Comparison of ENCODE assay signal across 12 cellular contexts in the genomic region with DNA sequence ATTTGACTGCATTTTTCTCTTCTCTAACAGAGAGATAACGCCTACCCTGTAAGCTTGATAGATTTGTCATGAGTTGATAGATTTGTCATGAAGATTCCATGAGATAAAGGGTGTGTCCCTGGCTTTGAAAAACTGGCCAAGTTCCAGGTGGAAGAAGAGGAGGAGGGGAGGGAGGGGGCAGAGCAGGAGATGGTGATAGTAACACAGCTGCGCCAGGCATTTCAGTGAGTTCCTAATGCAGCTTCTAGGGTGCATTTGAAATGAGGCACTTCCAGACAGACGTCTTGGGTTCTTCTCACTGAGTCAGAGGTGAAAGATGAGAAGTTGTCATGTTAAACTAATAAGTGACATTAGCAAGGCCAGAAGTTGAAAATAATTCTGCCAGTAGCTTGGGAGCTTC.
DNase-seq lines count a peak whose midpoint lies in the region; ATAC-seq, FAIRE-seq and TF ChIP-seq lines count a peak whose summit lies in the region.
"Had no signal": no experiment of that assay in that cellular context is flagged by ENCODE, and none has a peak within 500 bp of the region (broad histone marks: within the 10 kb centered on the region; RNA-seq: fewer than 3 reads in every experiment).

No MANE protein-coding gene starts in this region.

- no peaks in the 10 kb centered on the region for H3K36me3 Mint-ChIP-seq in astrocyte (ENCODE audit: low read depth, unreplicated experiment)
- H3K36me3 Mint-ChIP-seq in effector memory CD8-positive, alpha-beta T cell (ENCODE audit: insufficient read depth): no peaks in the 10 kb centered on the region
- no peaks in the 10 kb centered on the region for H3K36me3 Mint-ChIP-seq in stimulated activated naive B cell treated with anti-CD40 and anti-IgM and Interleukin-4, amounts not matched to agents 10 μg/mL and 1 μg/mL and 100 μg/mL, for 72 hours

- no peaks in the 10 kb centered on the region for H3K9me3 ChIP-seq in astrocyte (ENCODE audit: insufficient read depth, low read depth, low read length)
- H3K9me3 ChIP-seq in keratinocyte (ENCODE audit: control insufficient read depth, low read depth, low read length): no peaks in the 10 kb centered on the region
- H3K9me3 ChIP-seq: right lobe of liver had no signal

- H3K4me2 ChIP-seq in astrocyte (ENCODE audit: low read length) (peak overlapping the region; percentile 31), keratinocyte (ENCODE audit: control insufficient read depth, extremely low read depth, insufficient read depth, low read depth, low read length) (peak overlapping the region; percentile 88)

- H3K27ac Mint-ChIP-seq in stimulated activated naive CD8-positive, alpha-beta T cell treated with anti-CD3 and anti-CD28 coated beads, Interleukin-15, amount 100 ng/mL, for 72 hours: no peak overlapping the region
- H3K27ac Mint-ChIP-seq in astrocyte (ENCODE audit: unreplicated experiment): peak overlapping the region; percentile 7
- H3K27ac Mint-ChIP-seq in effector memory CD8-positive, alpha-beta T cell: no peak overlapping the region
- H3K27ac Mint-ChIP-seq in stimulated activated naive B cell treated with anti-CD40 and anti-IgM and Interleukin-4, amounts not matched to agents 10 μg/mL and 1 μg/mL and 100 μg/mL, for 72 hours: no peak overlapping the region
- H3K27ac Mint-ChIP-seq: T-helper 2 cell treated with Interferon-gamma antibody and Interleukin-4, amounts not matched to agents 5 μg/mL and 100 μg/mL, for 36 hours had no signal

- ATAC-seq in stimulated activated naive CD8-positive, alpha-beta T cell treated with anti-CD3 and anti-CD28 coated beads, Interleukin-15, Interleukin-2, amounts not matched to agents 100 U/mL and 50 U/mL, for 24 hours: peak; percentile 28
- ATAC-seq in stimulated activated naive CD8-positive, alpha-beta T cell treated with anti-CD3 and anti-CD28 coated beads, Interleukin-15, amount 100 ng/mL, for 72 hours: no peak
- no peak for ATAC-seq in effector memory CD8-positive, alpha-beta T cell (replicated peaks)
- ATAC-seq in stimulated activated naive B cell treated with anti-CD40 and anti-IgM and Interleukin-4, amounts not matched to agents 10 μg/mL and 1 μg/mL and 100 μg/mL, for 72 hours (replicated peaks): no peak
- ATAC-seq: right lobe of liver had no signal

- no peak for FAIRE-seq in astrocyte (lab: Jason Lieb, UNC)
- peak; percentile 94 for FAIRE-seq in keratinocyte (lab: Jason Lieb, UNC)
- FAIRE-seq: bronchial epithelial cell had no signal

- H3K4me1 ChIP-seq in astrocyte (ENCODE audit: insufficient read depth, low read length) (peaks cover 13% of the 10 kb centered on the region), keratinocyte (ENCODE audit: control insufficient read depth, extremely low read depth, insufficient read depth, low read length) (peaks cover 64% of the 10 kb centered on the region)
- H3K4me1 ChIP-seq: right lobe of liver had no signal

- H2AFZ ChIP-seq in astrocyte (ENCODE audit: low read depth, low read length) (no peak overlapping the region), keratinocyte (ENCODE audit: control insufficient read depth, low read length) (no peak overlapping the region)

- TF ChIP-seq CTCF in astrocyte (IDR thresholded peaks at IDR 0.05; ENCODE audit: insufficient read depth, low read depth, low read length) (no peak), keratinocyte (optimal IDR thresholded peaks at IDR 0.05 in 1 of 3, IDR thresholded peaks at IDR 0.05 in 1 of 3, conservative IDR thresholded peaks at IDR 0.05 in 1 of 3; ENCODE audit: extremely low read depth in 1 of 3, insufficient read depth in 2 of 3, low read length in 3 of 3) (no peak)

- dilution Hi-C loops in keratinocyte (cut with MboI; ENCODE audit: extremely low pct_ligation_motif_present, low sequenced_read_pairs): no loop called here

- peaks cover 2% of the 10 kb centered on the region for H3K9me1 ChIP-seq in keratinocyte (ENCODE audit: control insufficient read depth, extremely low read depth, insufficient read depth, low read length)

- H4K20me1 ChIP-seq in astrocyte (ENCODE audit: insufficient read depth, low read length): peaks cover 10% of the 10 kb centered on the region
- no peaks in the 10 kb centered on the region for H4K20me1 ChIP-seq in keratinocyte (ENCODE audit: control insufficient read depth, extremely low read depth, insufficient read depth, low read length)

- no peak for DNase-seq in stimulated activated naive CD8-positive, alpha-beta T cell treated with anti-CD3 and anti-CD28 coated beads, Interleukin-15, Interleukin-2, amounts not matched to agents 100 U/mL and 50 U/mL, for 24 hours
- DNase-seq in stimulated activated naive CD8-positive, alpha-beta T cell treated with anti-CD3 and anti-CD28 coated beads, Interleukin-15, amount 100 ng/mL, for 72 hours: no peak
- no peak for DNase-seq in astrocyte (ENCODE audit: low read depth)
- DNase-seq in keratinocyte (ENCODE audit: low read depth, low spot score): peak; percentile 54
- no peak for DNase-seq in effector memory CD8-positive, alpha-beta T cell
- DNase-seq in ecto neural progenitor cell (ENCODE audit: low spot score): no peak
- DNase-seq in stimulated activated naive B cell treated with anti-CD40 and anti-IgM and Interleukin-4, amounts not matched to agents 10 μg/mL and 1 μg/mL and 100 μg/mL, for 72 hours: no peak
- DNase-seq in DMS114 treated with DMSO at 0.1 percent for 48 hours (lab: John Stamatoyannopoulos, UW; ENCODE audit: unreplicated experiment): no peak
- DNase-seq: mesendoderm, right lobe of liver had no signal

- H3K27ac ChIP-seq in astrocyte (ENCODE audit: low read depth, low read length) (no peak overlapping the region), keratinocyte (ENCODE audit: control insufficient read depth, insufficient read depth, low read length) (peak overlapping the region; percentile 68)
- H3K27ac ChIP-seq: right lobe of liver had no signal

- no peak overlapping the region for H3K9ac ChIP-seq in astrocyte (ENCODE audit: low read length)
- H3K9ac ChIP-seq in keratinocyte (ENCODE audit: control insufficient read depth, extremely low read depth, insufficient read depth, low read length): peak overlapping the region; percentile 44

- H3K27me3 Mint-ChIP-seq in stimulated activated naive CD8-positive, alpha-beta T cell treated with anti-CD3 and anti-CD28 coated beads, Interleukin-15, amount 100 ng/mL, for 72 hours: no peaks in the 10 kb centered on the region
- no peaks in the 10 kb centered on the region for H3K27me3 Mint-ChIP-seq in astrocyte (ENCODE audit: low read depth, unreplicated experiment)
- no peaks in the 10 kb centered on the region for H3K27me3 Mint-ChIP-seq in effector memory CD8-positive, alpha-beta T cell
- H3K27me3 Mint-ChIP-seq in stimulated activated naive B cell treated with anti-CD40 and anti-IgM and Interleukin-4, amounts not matched to agents 10 μg/mL and 1 μg/mL and 100 μg/mL, for 72 hours: no peaks in the 10 kb centered on the region

- no peaks in the 10 kb centered on the region for H3K9me3 Mint-ChIP-seq in stimulated activated naive CD8-positive, alpha-beta T cell treated with anti-CD3 and anti-CD28 coated beads, Interleukin-15, amount 100 ng/mL, for 72 hours
- no peaks in the 10 kb centered on the region for H3K9me3 Mint-ChIP-seq in astrocyte (ENCODE audit: unreplicated experiment)
- no peaks in the 10 kb centered on the region for H3K9me3 Mint-ChIP-seq in effector memory CD8-positive, alpha-beta T cell
- H3K9me3 Mint-ChIP-seq in stimulated activated naive B cell treated with anti-CD40 and anti-IgM and Interleukin-4, amounts not matched to agents 10 μg/mL and 1 μg/mL and 100 μg/mL, for 72 hours: no peaks in the 10 kb centered on the region
- H3K9me3 Mint-ChIP-seq: T-helper 2 cell treated with Interferon-gamma antibody and Interleukin-4, amounts not matched to agents 5 μg/mL and 100 μg/mL, for 36 hours had no signal

- H3K27me3 ChIP-seq in astrocyte (ENCODE audit: insufficient read depth, low read length): no peaks in the 10 kb centered on the region
- no peaks in the 10 kb centered on the region for H3K27me3 ChIP-seq in keratinocyte (ENCODE audit: control insufficient read depth, extremely low read depth, insufficient read depth, low read length)
- H3K27me3 ChIP-seq: right lobe of liver had no signal

- H3K4me3 ChIP-seq in astrocyte (ENCODE audit: insufficient read depth, low read depth, low read length): no peak overlapping the region
- peak overlapping the region in 2 of 3 experiments; percentile 49 to 56 for H3K4me3 ChIP-seq in keratinocyte (ENCODE audit: control insufficient read depth in 2 of 3, extremely low read depth in 1 of 3, insufficient read depth in 2 of 3, low read depth in 1 of 3, low read length in 3 of 3)
- H3K4me3 ChIP-seq: right lobe of liver had no signal

- H3K79me2 ChIP-seq in astrocyte (ENCODE audit: insufficient read depth, low read length) (peaks cover 5% of the 10 kb centered on the region), keratinocyte (ENCODE audit: control insufficient read depth, insufficient read depth, low read length) (peaks cover 77% of the 10 kb centered on the region)

- H3K4me1 Mint-ChIP-seq in stimulated activated naive CD8-positive, alpha-beta T cell treated with anti-CD3 and anti-CD28 coated beads, Interleukin-15, amount 100 ng/mL, for 72 hours: peaks cover 42% of the 10 kb centered on the region
- peaks cover 35% of the 10 kb centered on the region for H3K4me1 Mint-ChIP-seq in astrocyte (ENCODE audit: low read depth, unreplicated experiment)
- peaks cover 0 to 5% of the 10 kb centered on the region in 2 donors for H3K4me1 Mint-ChIP-seq in effector memory CD8-positive, alpha-beta T cell (ENCODE audit: low read depth in 2 of 2)
- H3K4me1 Mint-ChIP-seq in stimulated activated naive B cell treated with anti-CD40 and anti-IgM and Interleukin-4, amounts not matched to agents 10 μg/mL and 1 μg/mL and 100 μg/mL, for 72 hours: peaks cover 36 to 59% of the 10 kb centered on the region in 2 donors

- H3K36me3 ChIP-seq in astrocyte (ENCODE audit: insufficient read depth, low read length): no peaks in the 10 kb centered on the region
- no peaks in the 10 kb centered on the region for H3K36me3 ChIP-seq in keratinocyte (ENCODE audit: control insufficient read depth in 2 of 2, extremely low read depth in 1 of 2, insufficient read depth in 2 of 2, low read length in 2 of 2)
- H3K36me3 ChIP-seq: right lobe of liver had no signal

- H3K4me3 Mint-ChIP-seq in stimulated activated naive CD8-positive, alpha-beta T cell treated with anti-CD3 and anti-CD28 coated beads, Interleukin-15, amount 100 ng/mL, for 72 hours: no peak overlapping the region
- H3K4me3 Mint-ChIP-seq in astrocyte (ENCODE audit: unreplicated experiment): no peak overlapping the region
- no peak overlapping the region for H3K4me3 Mint-ChIP-seq in effector memory CD8-positive, alpha-beta T cell
- H3K4me3 Mint-ChIP-seq in stimulated activated naive B cell treated with anti-CD40 and anti-IgM and Interleukin-4, amounts not matched to agents 10 μg/mL and 1 μg/mL and 100 μg/mL, for 72 hours: no peak overlapping the region
- H3K4me3 Mint-ChIP-seq: T-helper 2 cell treated with Interferon-gamma antibody and Interleukin-4, amounts not matched to agents 5 μg/mL and 100 μg/mL, for 36 hours had no signal
